1 cellular context compared by ENCODE assay signal in genomic region chr11:96817488-96817887, GRCh38.
TF ChIP-seq lines count a peak whose summit lies in the region.

No MANE protein-coding gene starts in this region.

TF ChIP-seq in K562, 482 proteins besides CTCF, POLR2A, EP300 and RAD21 (continued from another document and continues in another):
- TF ChIP-seq ARID4B (CRISPR knock-in tag; IDR thresholded peaks at IDR 0.05), result no peak
- no peak for TF ChIP-seq ZNF354B (CRISPR knock-in tag; IDR thresholded peaks at IDR 0.05)
- no peak for TF ChIP-seq POLR3A (IDR thresholded peaks at IDR 0.05; ENCODE audit: borderline replicate concordance, extremely low read depth, insufficient read depth, insufficient read length)
- TF ChIP-seq IFI16 (CRISPR knock-in tag; IDR thresholded peaks at IDR 0.05), result no peak
- TF ChIP-seq ESRRB (CRISPR knock-in tag; IDR thresholded peaks at IDR 0.05; ENCODE audit: borderline replicate concordance), result no peak
- no peak for TF ChIP-seq PTTG1 (tag; IDR thresholded peaks at IDR 0.05; ENCODE audit: low read depth)
- 0 out of 2 replicates have a peak, but pooled peaks have one; percentile 24 for TF ChIP-seq ZEB2 (IDR thresholded peaks at IDR 0.05)
- peak; percentile 77 for TF ChIP-seq ATF3 (IDR thresholded peaks at IDR 0.05)
- TF ChIP-seq ATF3 (CRISPR knock-in tag; conservative IDR thresholded peaks at IDR 0.05), result no peak
- no peak for TF ChIP-seq CCAR2 (IDR thresholded peaks at IDR 0.05; ENCODE audit: low read depth, low read length)
- TF ChIP-seq ZNF197 (CRISPR knock-in tag; IDR thresholded peaks at IDR 0.05; ENCODE audit: low read depth), result 0 out of 2 replicates have a peak, but pooled peaks have one; percentile 52
- TF ChIP-seq ZNF165 (CRISPR knock-in tag; IDR thresholded peaks at IDR 0.05; ENCODE audit: borderline replicate concordance), result no peak
- no peak for TF ChIP-seq STAT5B (CRISPR knock-in tag; IDR thresholded peaks at IDR 0.05)
- TF ChIP-seq COPS2 (conservative IDR thresholded peaks at IDR 0.05), result no peak
- no peak for TF ChIP-seq ZNF507 (tag; conservative IDR thresholded peaks at IDR 0.05)
- no peak for TF ChIP-seq MYC (IDR thresholded peaks at IDR 0.05; ENCODE audit: low read depth, low read length)
- no peak for TF ChIP-seq MYC (CRISPR knock-in tag; IDR thresholded peaks at IDR 0.05; ENCODE audit: borderline replicate concordance, low read depth)
- TF ChIP-seq FOXP4 (CRISPR knock-in tag; IDR thresholded peaks at IDR 0.05; ENCODE audit: borderline replicate concordance), result no peak
- TF ChIP-seq GMEB1 (CRISPR knock-in tag; IDR thresholded peaks at IDR 0.05), result no peak
- TF ChIP-seq ZNF24 (IDR thresholded peaks at IDR 0.05), result peak; percentile 59; the same call in 1 of the 2 replicates
- peak; percentile 68; the same call in 1 of the 2 replicates for TF ChIP-seq ZNF589 (CRISPR knock-in tag; IDR thresholded peaks at IDR 0.05; ENCODE audit: low read depth)
- TF ChIP-seq TAF7 (tag; IDR thresholded peaks at IDR 0.05), result no peak
- no peak for TF ChIP-seq ZNF124 (CRISPR knock-in tag; IDR thresholded peaks at IDR 0.05)
- TF ChIP-seq ZNF408 (CRISPR knock-in tag; IDR thresholded peaks at IDR 0.05; ENCODE audit: low read depth), result no peak
- no peak for TF ChIP-seq NUFIP1 (IDR thresholded peaks at IDR 0.05; ENCODE audit: partially characterized antibody)
- TF ChIP-seq ZNF586 (CRISPR knock-in tag; conservative IDR thresholded peaks at IDR 0.05), result no peak
- no peak for TF ChIP-seq ZNF134 (CRISPR knock-in tag; conservative IDR thresholded peaks at IDR 0.05)
- TF ChIP-seq KAT7 (CRISPR knock-in tag; IDR thresholded peaks at IDR 0.05; ENCODE audit: borderline replicate concordance), result no peak
- no peak for TF ChIP-seq HDAC6 (IDR thresholded peaks at IDR 0.05; ENCODE audit: low read depth, low read length)
- no peak for TF ChIP-seq YBX1 (IDR thresholded peaks at IDR 0.05)
- no peak for TF ChIP-seq ZNF785 (CRISPR knock-in tag; IDR thresholded peaks at IDR 0.05)
- no peak for TF ChIP-seq SPI1 (IDR thresholded peaks at IDR 0.05; ENCODE audit: borderline replicate concordance, low read depth, low read length)
- TF ChIP-seq HSF4 (CRISPR knock-in tag; IDR thresholded peaks at IDR 0.05; ENCODE audit: borderline replicate concordance), result no peak
- TF ChIP-seq RBM15 (IDR thresholded peaks at IDR 0.05; ENCODE audit: insufficient read depth, low read length), result no peak
- no peak for TF ChIP-seq IRF1 (CRISPR knock-in tag; IDR thresholded peaks at IDR 0.05; ENCODE audit: borderline replicate concordance)
- TF ChIP-seq CBX2 (IDR thresholded peaks at IDR 0.05; ENCODE audit: insufficient read depth, low read length, poor library complexity, severe bottlenecking), result no peak
- no peak for TF ChIP-seq MAFK (IDR thresholded peaks at IDR 0.05; ENCODE audit: low read length)
- TF ChIP-seq ZNF316 (IDR thresholded peaks at IDR 0.05), result peak; percentile 14; the same call in 1 of the 2 replicates
- TF ChIP-seq ATF6 (CRISPR knock-in tag; IDR thresholded peaks at IDR 0.05), result no peak
- no peak for TF ChIP-seq ZFPM2 (CRISPR knock-in tag; IDR thresholded peaks at IDR 0.05)
- TF ChIP-seq ZNF696 (CRISPR knock-in tag; conservative IDR thresholded peaks at IDR 0.05), result no peak
- peak; percentile 32 to 36 for TF ChIP-seq NCOA2 (IDR thresholded peaks at IDR 0.05; ENCODE audit: partially characterized antibody in 2 of 2)
- TF ChIP-seq BRD9 (IDR thresholded peaks at IDR 0.05; ENCODE audit: low read depth, partially characterized antibody), result no peak
- TF ChIP-seq ZNF274 (IDR thresholded peaks at IDR 0.05; ENCODE audit: borderline replicate concordance, low read depth, low read length), result no peak
- TF ChIP-seq NFRKB (IDR thresholded peaks at IDR 0.05; ENCODE audit: low read depth), result no peak
- no peak for TF ChIP-seq CBFB (CRISPR knock-in tag; IDR thresholded peaks at IDR 0.05)
- TF ChIP-seq ZMIZ1 (IDR thresholded peaks at IDR 0.05; ENCODE audit: low read depth in 2 of 2, low read length in 2 of 2), result peak in 1 of 2 experiments; percentile 66; a peak in 1 of 4 replicates
- peak in 1 of 2 experiments; percentile 37 for TF ChIP-seq AFF1 (IDR thresholded peaks at IDR 0.05; ENCODE audit: low read depth in 1 of 2, partially characterized antibody in 2 of 2)
- no peak for TF ChIP-seq SNAPC5 (CRISPR knock-in tag; IDR thresholded peaks at IDR 0.05)
